ENCODE assay signal across 1 cellular context in the genomic region with DNA sequence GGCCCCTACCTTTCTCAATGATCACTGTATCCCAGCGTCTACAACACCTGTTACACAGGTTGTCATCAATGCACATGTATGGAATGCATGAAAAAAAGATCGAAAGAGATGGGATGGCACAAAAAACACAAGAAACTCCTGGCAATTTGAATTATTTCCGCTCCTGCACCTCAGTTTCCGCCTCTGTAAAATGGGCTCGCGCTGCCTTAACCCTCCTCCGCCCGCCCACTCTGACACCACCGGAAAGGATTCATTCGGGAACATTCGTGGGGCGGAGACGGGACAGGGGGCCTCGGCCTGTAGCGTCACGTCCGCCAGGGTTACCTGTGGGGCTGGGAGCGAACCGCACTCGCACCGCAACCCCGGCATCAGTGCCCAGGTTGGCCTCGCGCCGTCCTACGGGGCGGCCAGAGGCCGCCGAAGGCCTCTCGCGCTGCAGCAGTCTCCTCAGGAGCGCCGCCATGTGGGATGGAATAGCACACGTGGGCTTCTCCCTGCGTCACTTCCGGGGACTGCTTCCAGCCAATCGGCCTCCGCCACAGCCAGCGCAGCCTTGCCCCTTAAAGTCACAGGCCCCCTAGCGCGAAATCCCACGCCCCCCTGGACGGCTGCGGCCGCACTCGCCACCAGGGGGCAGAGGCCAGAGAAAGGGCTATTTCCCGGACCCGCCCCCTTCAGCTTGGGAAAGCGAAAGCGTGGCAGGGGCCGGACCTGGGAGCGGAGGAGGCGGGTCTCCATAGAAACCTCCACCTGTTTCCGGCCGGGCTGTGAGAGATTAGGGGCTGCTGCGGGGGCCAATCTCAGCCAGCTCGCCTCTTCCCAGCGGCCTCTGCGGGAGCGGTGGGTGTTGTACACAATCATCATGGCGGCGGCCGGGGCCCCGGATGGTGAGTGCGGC.
TF ChIP-seq lines count a peak whose summit lies in the region.

EARS2 (minus strand) TSS at position 470 of the 898 bp plus-strand sequence; CDS start at position 463, 7 bp downstream.
UBFD1 (plus strand) TSS at position 847 of the 898 bp plus-strand sequence; CDS start at position 863, 16 bp downstream.

TF ChIP-seq in K562, 482 proteins besides CTCF, POLR2A, EP300 and RAD21 (continued from another document and continues in another):
- TF ChIP-seq, protein P1, sequence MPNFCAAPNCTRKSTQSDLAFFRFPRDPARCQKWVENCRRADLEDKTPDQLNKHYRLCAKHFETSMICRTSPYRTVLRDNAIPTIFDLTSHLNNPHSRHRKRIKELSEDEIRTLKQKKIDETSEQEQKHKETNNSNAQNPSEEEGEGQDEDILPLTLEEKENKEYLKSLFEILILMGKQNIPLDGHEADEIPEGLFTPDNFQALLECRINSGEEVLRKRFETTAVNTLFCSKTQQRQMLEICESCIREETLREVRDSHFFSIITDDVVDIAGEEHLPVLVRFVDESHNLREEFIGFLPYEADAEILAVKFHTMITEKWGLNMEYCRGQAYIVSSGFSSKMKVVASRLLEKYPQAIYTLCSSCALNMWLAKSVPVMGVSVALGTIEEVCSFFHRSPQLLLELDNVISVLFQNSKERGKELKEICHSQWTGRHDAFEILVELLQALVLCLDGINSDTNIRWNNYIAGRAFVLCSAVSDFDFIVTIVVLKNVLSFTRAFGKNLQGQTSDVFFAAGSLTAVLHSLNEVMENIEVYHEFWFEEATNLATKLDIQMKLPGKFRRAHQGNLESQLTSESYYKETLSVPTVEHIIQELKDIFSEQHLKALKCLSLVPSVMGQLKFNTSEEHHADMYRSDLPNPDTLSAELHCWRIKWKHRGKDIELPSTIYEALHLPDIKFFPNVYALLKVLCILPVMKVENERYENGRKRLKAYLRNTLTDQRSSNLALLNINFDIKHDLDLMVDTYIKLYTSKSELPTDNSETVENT (CRISPR knock-in tag; IDR thresholded peaks at IDR 0.05) = no peak
- peak; percentile 96 to 98 for TF ChIP-seq KDM1A (IDR thresholded peaks at IDR 0.05)
- TF ChIP-seq, protein P2, sequence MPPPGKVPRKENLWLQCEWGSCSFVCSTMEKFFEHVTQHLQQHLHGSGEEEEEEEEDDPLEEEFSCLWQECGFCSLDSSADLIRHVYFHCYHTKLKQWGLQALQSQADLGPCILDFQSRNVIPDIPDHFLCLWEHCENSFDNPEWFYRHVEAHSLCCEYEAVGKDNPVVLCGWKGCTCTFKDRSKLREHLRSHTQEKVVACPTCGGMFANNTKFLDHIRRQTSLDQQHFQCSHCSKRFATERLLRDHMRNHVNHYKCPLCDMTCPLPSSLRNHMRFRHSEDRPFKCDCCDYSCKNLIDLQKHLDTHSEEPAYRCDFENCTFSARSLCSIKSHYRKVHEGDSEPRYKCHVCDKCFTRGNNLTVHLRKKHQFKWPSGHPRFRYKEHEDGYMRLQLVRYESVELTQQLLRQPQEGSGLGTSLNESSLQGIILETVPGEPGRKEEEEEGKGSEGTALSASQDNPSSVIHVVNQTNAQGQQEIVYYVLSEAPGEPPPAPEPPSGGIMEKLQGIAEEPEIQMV (tag; conservative IDR thresholded peaks at IDR 0.05; ENCODE audit: low read depth) = no peak
- peak; percentile 92 for TF ChIP-seq ATF7 (IDR thresholded peaks at IDR 0.05)
- TF ChIP-seq PRDM10 (IDR thresholded peaks at IDR 0.05; ENCODE audit: partially characterized antibody) = peak; percentile 40
- TF ChIP-seq PHTF2 (CRISPR knock-in tag; IDR thresholded peaks at IDR 0.05) = no peak
- TF ChIP-seq NFATC3 (IDR thresholded peaks at IDR 0.05) = 0 out of 2 replicates have a peak, but pooled peaks have one; percentile 61
- no peak for TF ChIP-seq PTRF (tag; IDR thresholded peaks at IDR 0.05)
- no peak for TF ChIP-seq RBM39 (optimal IDR thresholded peaks at IDR 0.05; ENCODE audit: low read depth, low read length)
- peak; percentile 59; the same call in 1 of the 2 replicates for TF ChIP-seq FOXJ2 (tag; IDR thresholded peaks at IDR 0.05)
- 0 out of 4 replicates have a peak, but pooled peaks of 1 of the 2 experiments have one; percentile 16 for TF ChIP-seq MLLT1 (IDR thresholded peaks at IDR 0.05)
- TF ChIP-seq, protein P3, sequence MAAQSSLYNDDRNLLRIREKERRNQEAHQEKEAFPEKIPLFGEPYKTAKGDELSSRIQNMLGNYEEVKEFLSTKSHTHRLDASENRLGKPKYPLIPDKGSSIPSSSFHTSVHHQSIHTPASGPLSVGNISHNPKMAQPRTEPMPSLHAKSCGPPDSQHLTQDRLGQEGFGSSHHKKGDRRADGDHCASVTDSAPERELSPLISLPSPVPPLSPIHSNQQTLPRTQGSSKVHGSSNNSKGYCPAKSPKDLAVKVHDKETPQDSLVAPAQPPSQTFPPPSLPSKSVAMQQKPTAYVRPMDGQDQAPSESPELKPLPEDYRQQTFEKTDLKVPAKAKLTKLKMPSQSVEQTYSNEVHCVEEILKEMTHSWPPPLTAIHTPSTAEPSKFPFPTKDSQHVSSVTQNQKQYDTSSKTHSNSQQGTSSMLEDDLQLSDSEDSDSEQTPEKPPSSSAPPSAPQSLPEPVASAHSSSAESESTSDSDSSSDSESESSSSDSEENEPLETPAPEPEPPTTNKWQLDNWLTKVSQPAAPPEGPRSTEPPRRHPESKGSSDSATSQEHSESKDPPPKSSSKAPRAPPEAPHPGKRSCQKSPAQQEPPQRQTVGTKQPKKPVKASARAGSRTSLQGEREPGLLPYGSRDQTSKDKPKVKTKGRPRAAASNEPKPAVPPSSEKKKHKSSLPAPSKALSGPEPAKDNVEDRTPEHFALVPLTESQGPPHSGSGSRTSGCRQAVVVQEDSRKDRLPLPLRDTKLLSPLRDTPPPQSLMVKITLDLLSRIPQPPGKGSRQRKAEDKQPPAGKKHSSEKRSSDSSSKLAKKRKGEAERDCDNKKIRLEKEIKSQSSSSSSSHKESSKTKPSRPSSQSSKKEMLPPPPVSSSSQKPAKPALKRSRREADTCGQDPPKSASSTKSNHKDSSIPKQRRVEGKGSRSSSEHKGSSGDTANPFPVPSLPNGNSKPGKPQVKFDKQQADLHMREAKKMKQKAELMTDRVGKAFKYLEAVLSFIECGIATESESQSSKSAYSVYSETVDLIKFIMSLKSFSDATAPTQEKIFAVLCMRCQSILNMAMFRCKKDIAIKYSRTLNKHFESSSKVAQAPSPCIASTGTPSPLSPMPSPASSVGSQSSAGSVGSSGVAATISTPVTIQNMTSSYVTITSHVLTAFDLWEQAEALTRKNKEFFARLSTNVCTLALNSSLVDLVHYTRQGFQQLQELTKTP (IDR thresholded peaks at IDR 0.05; ENCODE audit: low read depth in 1 of 2, partially characterized antibody in 2 of 2) = peak in 1 of 2 experiments; percentile 40
- TF ChIP-seq RFX7 (CRISPR knock-in tag; IDR thresholded peaks at IDR 0.05) = no peak
- no peak for TF ChIP-seq CAMTA2 (CRISPR knock-in tag; conservative IDR thresholded peaks at IDR 0.05)
- peak; percentile 99 for TF ChIP-seq CHD4 (IDR thresholded peaks at IDR 0.05; ENCODE audit: insufficient read depth, insufficient replicate concordance, low read depth, low read length, poor library complexity, severe bottlenecking)
- TF ChIP-seq GTF2E2 (tag; IDR thresholded peaks at IDR 0.05) = peak; percentile 74; the same call in 1 of the 2 replicates
- TF ChIP-seq ZNF830 (CRISPR knock-in tag; IDR thresholded peaks at IDR 0.05) = no peak
- TF ChIP-seq CXXC5 (CRISPR knock-in tag; IDR thresholded peaks at IDR 0.05) = peak; percentile 90
- peak; percentile 82 for TF ChIP-seq RAD51 (IDR thresholded peaks at IDR 0.05; ENCODE audit: borderline replicate concordance, low read depth)
- peak; percentile 79; the same call in 1 of the 2 replicates for TF ChIP-seq RB1 (IDR thresholded peaks at IDR 0.05; ENCODE audit: low read depth)
- TF ChIP-seq DEAF1 (CRISPR knock-in tag; IDR thresholded peaks at IDR 0.05) = no peak
- TF ChIP-seq, protein P4, sequence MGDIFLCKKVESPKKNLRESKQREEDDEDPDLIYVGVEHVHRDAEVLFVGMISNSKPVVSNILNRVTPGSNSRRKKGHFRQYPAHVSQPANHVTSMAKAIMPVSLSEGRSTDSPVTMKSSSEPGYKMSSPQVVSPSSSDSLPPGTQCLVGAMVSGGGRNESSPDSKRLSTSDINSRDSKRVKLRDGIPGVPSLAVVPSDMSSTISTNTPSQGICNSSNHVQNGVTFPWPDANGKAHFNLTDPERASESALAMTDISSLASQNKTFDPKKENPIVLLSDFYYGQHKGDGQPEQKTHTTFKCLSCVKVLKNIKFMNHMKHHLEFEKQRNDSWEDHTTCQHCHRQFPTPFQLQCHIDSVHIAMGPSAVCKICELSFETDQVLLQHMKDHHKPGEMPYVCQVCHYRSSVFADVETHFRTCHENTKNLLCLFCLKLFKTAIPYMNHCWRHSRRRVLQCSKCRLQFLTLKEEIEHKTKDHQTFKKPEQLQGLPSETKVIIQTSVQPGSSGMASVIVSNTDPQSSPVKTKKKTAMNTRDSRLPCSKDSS (IDR thresholded peaks at IDR 0.05; ENCODE audit: low read depth, partially characterized antibody) = no peak
- TF ChIP-seq E2F3 (CRISPR knock-in tag; IDR thresholded peaks at IDR 0.05) = no peak
- peak; percentile 88 for TF ChIP-seq ELF1 (tag; IDR thresholded peaks at IDR 0.05)
- TF ChIP-seq PTBP1 (IDR thresholded peaks at IDR 0.05; ENCODE audit: low read depth, low read length) = peak; percentile 97
